ENCODE assay signal across 13 cellular contexts in the genomic region with DNA sequence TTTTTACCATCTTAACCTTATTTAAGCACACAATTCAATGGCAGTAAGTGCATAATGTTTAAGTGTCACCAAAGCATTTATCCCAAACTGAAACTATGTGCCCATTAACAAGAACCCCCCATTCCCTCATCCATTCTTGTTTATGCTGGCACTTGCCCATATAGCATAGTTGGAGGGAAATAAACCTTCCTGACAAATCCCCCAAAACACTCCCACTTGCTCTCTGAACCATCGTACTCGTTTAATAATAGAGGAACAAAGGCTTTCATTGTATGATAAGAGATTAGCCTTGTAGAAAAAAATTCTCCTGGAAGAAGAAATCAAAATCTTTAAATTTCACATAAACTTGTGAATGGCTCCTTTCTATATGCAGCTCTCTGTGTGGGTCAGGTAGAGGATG. TPM values are rescaled to one million over a fixed set of nuclear protein-coding genes. Genes with fewer than 3 reads are reported as not detected.
DNase-seq lines count a peak whose midpoint lies in the region; ATAC-seq and TF ChIP-seq lines count a peak whose summit lies in the region.
"Had no signal": no experiment of that assay in that cellular context is flagged by ENCODE, and none has a peak within 500 bp of the region (broad histone marks: within the 10 kb centered on the region; RNA-seq: fewer than 3 reads in every experiment).

No MANE protein-coding gene starts in this region.

- ATAC-seq in sciatic nerve (peak; percentile 77), HG03520 (IDR thresholded peaks at IDR 0.05; ENCODE audit: unreplicated experiment) (no peak)

- intact Hi-C loops in sciatic nerve (cut with DNase I) = no loop called here

- TF ChIP-seq CTCF in right atrium auricular region (IDR thresholded peaks at IDR 0.05) = no peak

- no peaks in the 10 kb centered on the region for H3K27me3 ChIP-seq in right atrium auricular region
- H3K27me3 ChIP-seq: BLaER1 had no signal

- H3K27ac ChIP-seq in right atrium auricular region = no peak overlapping the region
- H3K27ac ChIP-seq: BLaER1, GM23248 had no signal

- no peak overlapping the region for H3K4me3 ChIP-seq in right atrium auricular region
- H3K4me3 ChIP-seq: BLaER1, GM23248 had no signal

- H3K4me1 ChIP-seq in right atrium auricular region = no peaks in the 10 kb centered on the region

- peaks cover 0 to under 1% of the 10 kb centered on the region in 2 donors for H3K9me3 ChIP-seq in right atrium auricular region

- DNase-seq in COLO829 (ENCODE audit: low spot score) = peak; percentile 54
- DNase-seq in NCI-H69 (lab: John Stamatoyannopoulos, UW) = peak; percentile 32
- DNase-seq in foreskin melanocyte = peak; percentile 27
- no peak for DNase-seq in sciatic nerve (ENCODE audit: low spot score)
- DNase-seq in right atrium auricular region (ENCODE audit: low spot score) = no peak
- no peak for DNase-seq in HT-29 (ENCODE audit: low spot score)
- DNase-seq: 8988T; AML-193; CD8-positive, alpha-beta memory T cell; GF-D8 had no signal

- no peaks in the 10 kb centered on the region for H3K36me3 ChIP-seq in right atrium auricular region
- H3K36me3 ChIP-seq: BLaER1 had no signal

RNA-seq across cellular contexts. Expression of a gene that starts 26.4 kb away (rescaled TPM):
- total RNA-seq in sciatic nerve (10.7 TPM), right atrium auricular region (1 to 10 TPM; 2.3 to 3.5 TPM)
- 0.08 TPM in 1 of 2 replicates, not detected in the other for total RNA-seq in HT-29 (2014; rRNA removed; shearing (Covaris generic))

Comparison
In these comparisons a context has a peak if more than half of its experiments do, and no peak if none do; other contexts are left out.
1. DNase-seq: peak in COLO829 (single experiment), NCI-H69 (single experiment) and foreskin melanocyte (single experiment); none in sciatic nerve (single experiment), right atrium auricular region (single experiment) and HT-29 (single experiment).